ENCODE assay signal across 19 cellular contexts in genomic region chr1:170808229-170808870, GRCh38.
"Had no signal": no experiment of that assay in that cellular context is flagged by ENCODE, and none has a peak within 500 bp of the region (broad histone marks: within the 10 kb centered on the region; RNA-seq: fewer than 3 reads in every experiment).

No MANE protein-coding gene starts in this region.

- H3K9me3 ChIP-seq: body of pancreas, colonic mucosa, ovary, psoas muscle had no signal

- H3K4me1 ChIP-seq: body of pancreas, colonic mucosa, psoas muscle had no signal

- H3K27me3 ChIP-seq: body of pancreas, colonic mucosa, ovary had no signal

- ATAC-seq: activated CD8-positive, alpha-beta memory T cell treated with anti-CD3 and anti-CD28 coated beads, Interleukin-2, amount 10 ng/mL, durations not matched to agents 7 days and 5 days; activated T-helper 17 cell treated with anti-CD3 and anti-CD28 coated beads, Interleukin-2, amount 50 U/mL, for 72 hours; body of pancreas; left colon; psoas muscle had no signal

- H3K27ac ChIP-seq: body of pancreas, colonic mucosa, epithelial cell of prostate, ovary, psoas muscle had no signal

- DNase-seq: activated CD4-positive, alpha-beta memory T cell treated with anti-CD3 and anti-CD28 coated beads, Interleukin-2, amount 10 ng/mL, durations not matched to agents 7 days and 5 days; activated CD4-positive, alpha-beta T cell treated with anti-CD3 and anti-CD28 coated beads for 48 hours; activated CD4-positive, CD25-positive, alpha-beta regulatory T cell; activated CD8-positive, alpha-beta memory T cell treated with anti-CD3 and anti-CD28 coated beads, Interleukin-2, amount 10 ng/mL, durations not matched to agents 7 days and 5 days; activated naive CD4-positive, alpha-beta T cell; activated naive CD8-positive, alpha-beta T cell treated with anti-CD3 and anti-CD28 coated beads for 36 hours; body of pancreas; central memory CD4-positive, alpha-beta T cell; colonic mucosa; endodermal cell; hypothalamus; islet precursor cell; left colon; ovary; psoas muscle; right cardiac atrium; stimulated activated CD4-positive, alpha-beta T cell treated with anti-CD3 and anti-CD28 coated beads, Interleukin-2, amount 100 ng/mL, for 24 hours had no signal

- H3K4me3 ChIP-seq: body of pancreas, colonic mucosa, ovary, psoas muscle had no signal

- H3K36me3 ChIP-seq: colonic mucosa, ovary had no signal
